In genomic region chr7:2233876-2234275, GRCh38 we compare ENCODE assay signal across 14 cellular contexts. TPM values are rescaled to one million over a fixed set of nuclear protein-coding genes. Genes with fewer than 3 reads are reported as not detected.
A peak's percentile ranks its signal among the peaks of the same experiment; 100 is the strongest.
DNase-seq lines count a peak whose midpoint lies in the region; ATAC-seq and TF ChIP-seq lines count a peak whose summit lies in the region.
"Had no signal": no experiment of that assay in that cellular context is flagged by ENCODE, and none has a peak within 500 bp of the region (broad histone marks: within the 10 kb centered on the region; RNA-seq: fewer than 3 reads in every experiment).

No MANE protein-coding gene starts in this region.

- no peak overlapping the region for H3K56ac ChIP-seq in mesendoderm (ENCODE audit: low read length)

- peaks cover 12% of the 10 kb centered on the region for H3K36me3 ChIP-seq in mesendoderm (ENCODE audit: control insufficient read depth, insufficient read depth, low read length)

- no peak overlapping the region for H3K4ac ChIP-seq in mesendoderm (ENCODE audit: low read depth, low read length)

- H3K4me3 ChIP-seq in AG10803 (ENCODE audit: low read length) (no peak overlapping the region), mesendoderm (ENCODE audit: low read length) (no peak overlapping the region)

- H3K27me3 ChIP-seq in mesendoderm (ENCODE audit: insufficient read depth, low read length, poor library complexity) = no peaks in the 10 kb centered on the region
- H3K27me3 ChIP-seq: BE2C, stomach had no signal

- peaks cover 18% of the 10 kb centered on the region for H3K79me2 ChIP-seq in mesendoderm (ENCODE audit: control insufficient read depth, insufficient read depth, low read length)

- no peak overlapping the region for H3K27ac ChIP-seq in mesendoderm (ENCODE audit: low read depth, low read length)
- H3K27ac ChIP-seq: KMS-11 had no signal

- H3K27me3 Mint-ChIP-seq in immature natural killer cell (ENCODE audit: low read depth in 3 of 3) = peaks cover 2 to 4% (median 3%) of the 10 kb centered on the region in 3 donors

- no peak overlapping the region for H2BK15ac ChIP-seq in mesendoderm (replicated peaks; ENCODE audit: low read depth)

- peaks cover 20% of the 10 kb centered on the region for H3K79me1 ChIP-seq in mesendoderm (ENCODE audit: low read length)

- H3K36me3 Mint-ChIP-seq in activated naive CD4-positive, alpha-beta T cell treated with anti-CD3 and anti-CD28 coated beads, Interleukin-2, amount 50 U/mL, for 72 hours = peaks cover 0 to 6% of the 10 kb centered on the region in 2 donors
- peaks cover 4 to 10% (median 9%) of the 10 kb centered on the region in 3 donors for H3K36me3 Mint-ChIP-seq in immature natural killer cell

- no peak overlapping the region for H2AK5ac ChIP-seq in mesendoderm (ENCODE audit: low read length)

- TF ChIP-seq CTCF in AG10803 (conservative IDR thresholded peaks at IDR 0.05; ENCODE audit: low read length) = no peak

- H3K18ac ChIP-seq in mesendoderm (ENCODE audit: low read length) = no peak overlapping the region

- H3K27ac Mint-ChIP-seq in activated naive CD4-positive, alpha-beta T cell treated with anti-CD3 and anti-CD28 coated beads, Interleukin-2, amount 50 U/mL, for 72 hours = peak overlapping the region; percentile 60 to 87
- peak overlapping the region in 2 of 6 donors; percentile 28 to 72 for H3K27ac Mint-ChIP-seq in immature natural killer cell

- H3K23ac ChIP-seq in mesendoderm (ENCODE audit: low read length) = no peak overlapping the region

- no peak overlapping the region for H2BK120ac ChIP-seq in mesendoderm (ENCODE audit: low read depth, low read length)

- no peaks in the 10 kb centered on the region for H3K9me3 Mint-ChIP-seq in activated naive CD4-positive, alpha-beta T cell treated with anti-CD3 and anti-CD28 coated beads, Interleukin-2, amount 50 U/mL, for 72 hours
- H3K9me3 Mint-ChIP-seq in immature natural killer cell = no peaks in the 10 kb centered on the region

- no peak overlapping the region for H2BK5ac ChIP-seq in mesendoderm (ENCODE audit: low read length)

- no peak overlapping the region for H3K4me2 ChIP-seq in mesendoderm (ENCODE audit: low read length)

- peak overlapping the region; percentile 53 to 70 (median 65) for H3K4me3 Mint-ChIP-seq in immature natural killer cell

- WGBS in mesendoderm (ENCODE audit: extremely low coverage, insufficient coverage, low lambda C conversion rate) = no CpG with 5 or more reads among the region's 6 CpGs

- H3K9ac ChIP-seq in mesendoderm (ENCODE audit: low read length) = no peak overlapping the region

- H4K5ac ChIP-seq in mesendoderm (ENCODE audit: low read length) = no peak overlapping the region

- no peaks in the 10 kb centered on the region for H3K4me1 ChIP-seq in mesendoderm (ENCODE audit: control insufficient read depth, low read depth, low read length)

- no peak overlapping the region for H4K8ac ChIP-seq in mesendoderm (ENCODE audit: low read depth, low read length)

- DNase-seq in AG10803 (ENCODE audit: low read depth) (peak; percentile 29), ELR (ENCODE audit: low read depth) (peak; percentile 31), immature natural killer cell (no peak), mesendoderm (no peak), H4 (ENCODE audit: low spot score) (no peak), islet precursor cell (no peak), NCI-H510A (lab: John Stamatoyannopoulos, UW) (no peak)
- no peak for DNase-seq in activated naive CD4-positive, alpha-beta T cell treated with anti-CD3 and anti-CD28 coated beads, Interleukin-2, amount 50 U/mL, for 72 hours (ENCODE audit: low spot score in 2 of 2)
- DNase-seq: BE2C; right cardiac atrium; SHP77 treated with DMSO at 0.1 percent for 48 hours; stimulated activated CD4-positive, alpha-beta T cell treated with anti-CD3 and anti-CD28 coated beads, Interleukin-4, amount 100 ng/mL, for 24 hours; stomach had no signal

- ATAC-seq in activated naive CD4-positive, alpha-beta T cell treated with anti-CD3 and anti-CD28 coated beads, Interleukin-2, amount 50 U/mL, for 72 hours = no peak

- peaks cover 34 to 49% of the 10 kb centered on the region in 2 donors for H3K4me1 Mint-ChIP-seq in immature natural killer cell

RNA-seq across cellular contexts. Expression of gene MAD1L1, which starts 1.1 kb away (rescaled TPM):
- total RNA-seq in activated naive CD4-positive, alpha-beta T cell treated with anti-CD3 and anti-CD28 coated beads, Interleukin-2, amount 50 U/mL, for 72 hours = 10 to 100 TPM; 34.2 to 53.5 TPM
- polyA plus RNA-seq in immature natural killer cell = 100 to 1,000 TPM in 1 of 3 donors, 10 to 100 TPM in 2; 85.0 to 166 (median 97.0) TPM
- polyA plus RNA-seq in mesendoderm (2013, experiment 1 of 2) = 19.5 TPM
- polyA plus RNA-seq in mesendoderm (2013, experiment 2 of 2) = 20.8 TPM
- 116 and 121 TPM in 2 replicates for total RNA-seq in H4 (2014; rRNA removed; shearing (Covaris generic))

RNA-seq across cellular contexts. Expression of gene MRM2, which starts 8.1 kb away (rescaled TPM):
- total RNA-seq in activated naive CD4-positive, alpha-beta T cell treated with anti-CD3 and anti-CD28 coated beads, Interleukin-2, amount 50 U/mL, for 72 hours = 10 to 100 TPM; 24.4 to 30.8 TPM
- 10 to 100 TPM; 24.5 to 47.2 (median 33.1) TPM for polyA plus RNA-seq in immature natural killer cell
- polyA plus RNA-seq in mesendoderm (2013, experiment 1 of 2) = 34.2 TPM
- polyA plus RNA-seq in mesendoderm (2013, experiment 2 of 2) = 35.2 TPM
- 66.9 and 93.0 TPM in 2 replicates for total RNA-seq in H4 (2014; rRNA removed; shearing (Covaris generic))

RNA-seq across cellular contexts. Expression of gene NUDT1, which starts 8.2 kb away (rescaled TPM):
- 10 to 100 TPM; 79.8 to 95.3 TPM for total RNA-seq in activated naive CD4-positive, alpha-beta T cell treated with anti-CD3 and anti-CD28 coated beads, Interleukin-2, amount 50 U/mL, for 72 hours
- polyA plus RNA-seq in immature natural killer cell = 10 to 100 TPM; 63.0 to 74.3 (median 67.4) TPM
- polyA plus RNA-seq in mesendoderm (2013, experiment 1 of 2) = 53.8 TPM
- 54.9 TPM for polyA plus RNA-seq in mesendoderm (2013, experiment 2 of 2)
- 162 and 206 TPM in 2 replicates for total RNA-seq in H4 (2014; rRNA removed; shearing (Covaris generic))

Comparison
In these comparisons a context has a peak if more than half of its experiments do, and no peak if none do; other contexts are left out.
1. DNase-seq: peak in AG10803 (single experiment) and ELR (single experiment); none in activated naive CD4-positive, alpha-beta T cell treated with anti-CD3 and anti-CD28 coated beads, Interleukin-2, amount 50 U/mL, for 72 hours (0 of 2), immature natural killer cell (0 of 3), mesendoderm (single experiment), H4 (single experiment), islet precursor cell (single experiment) and NCI-H510A (single experiment).